Comparison of ENCODE assay signal across 10 cellular contexts in genomic region chr19:55172741-55173140, GRCh38. TPM values are rescaled to one million over a fixed set of nuclear protein-coding genes. Genes with fewer than 3 reads are reported as not detected.
DNase-seq lines count a peak whose midpoint lies in the region; ATAC-seq, FAIRE-seq and TF ChIP-seq lines count a peak whose summit lies in the region.
"Had no signal": no experiment of that assay in that cellular context is flagged by ENCODE, and none has a peak within 500 bp of the region (broad histone marks: within the 10 kb centered on the region; RNA-seq: fewer than 3 reads in every experiment).

No MANE protein-coding gene starts in this region.

- CTCF ChIA-PET in mammary epithelial cell (lab: Charles Lee; ENCODE audit: low non-redundant PET): no interaction called here

- no peak overlapping the region for H3K4ac ChIP-seq in mesendoderm (ENCODE audit: low read depth, low read length)

- peaks cover 31% of the 10 kb centered on the region for H3K4me1 ChIP-seq in BLaER1
- peaks cover 9% of the 10 kb centered on the region; the same call in 1 of the 2 replicates for H3K4me1 ChIP-seq in HUES48 (ENCODE audit: control insufficient read depth, insufficient read depth, low read length)
- H3K4me1 ChIP-seq in mammary epithelial cell (ENCODE audit: insufficient read depth, low read length): peaks cover 15% of the 10 kb centered on the region
- H3K4me1 ChIP-seq in mesendoderm (ENCODE audit: control insufficient read depth, low read depth, low read length): no peaks in the 10 kb centered on the region
- no peaks in the 10 kb centered on the region for H3K4me1 ChIP-seq in pancreas

- H3K27me3 ChIP-seq in BLaER1 (peaks cover 46% of the 10 kb centered on the region), HUES48 (ENCODE audit: control insufficient read depth, insufficient read depth, low read length) (peaks cover 63% of the 10 kb centered on the region), mammary epithelial cell (ENCODE audit: insufficient read depth, low read length) (no peaks in the 10 kb centered on the region), mesendoderm (ENCODE audit: insufficient read depth, low read length, poor library complexity) (peaks cover 6% of the 10 kb centered on the region), pancreas (peaks cover 0 to 35% (median 7%) of the 10 kb centered on the region in 4 donors)

- H4K8ac ChIP-seq in mesendoderm (ENCODE audit: low read depth, low read length): no peak overlapping the region

- FAIRE-seq in pancreas (lab: Jason Lieb, UNC): no peak
- FAIRE-seq: endometrium had no signal

- no peak for TF ChIP-seq CTCF in mammary epithelial cell (conservative IDR thresholded peaks at IDR 0.05 in 1 of 2, IDR thresholded peaks at IDR 0.05 in 1 of 2; ENCODE audit: extremely low read depth in 1 of 2, insufficient read depth in 1 of 2, low read depth in 1 of 2, low read length in 2 of 2)
- no peak for TF ChIP-seq CTCF in pancreas (IDR thresholded peaks at IDR 0.05)

- H2BK15ac ChIP-seq in mesendoderm (replicated peaks; ENCODE audit: low read depth): no peak overlapping the region

- no peak overlapping the region for H2BK5ac ChIP-seq in mesendoderm (ENCODE audit: low read length)

- H3K79me2 ChIP-seq in mammary epithelial cell (ENCODE audit: insufficient read depth, low read length) (no peaks in the 10 kb centered on the region), mesendoderm (ENCODE audit: control insufficient read depth, insufficient read depth, low read length) (no peaks in the 10 kb centered on the region)

- no peak overlapping the region for H2AK5ac ChIP-seq in mesendoderm (ENCODE audit: low read length)

- H3K27ac ChIP-seq in BLaER1 (no peak overlapping the region), HUES48 (ENCODE audit: low read depth, low read length) (no peak overlapping the region), mammary epithelial cell (ENCODE audit: insufficient read depth, low read depth, low read length) (no peak overlapping the region), mesendoderm (ENCODE audit: low read depth, low read length) (no peak overlapping the region), pancreas (no peak overlapping the region)

- no peaks in the 10 kb centered on the region for H3K36me3 ChIP-seq in BLaER1
- no peaks in the 10 kb centered on the region for H3K36me3 ChIP-seq in HUES48 (ENCODE audit: control insufficient read depth, insufficient read depth, low read length)
- no peaks in the 10 kb centered on the region for H3K36me3 ChIP-seq in mammary epithelial cell (ENCODE audit: insufficient read depth, low read length)
- no peaks in the 10 kb centered on the region for H3K36me3 ChIP-seq in mesendoderm (ENCODE audit: control insufficient read depth, insufficient read depth, low read length)
- H3K36me3 ChIP-seq in pancreas: no peaks in the 10 kb centered on the region

- peak overlapping the region; percentile 90 for H3K56ac ChIP-seq in mesendoderm (ENCODE audit: low read length)

- no peak overlapping the region for H2BK120ac ChIP-seq in mesendoderm (ENCODE audit: low read depth, low read length)

- H4K20me1 ChIP-seq in BLaER1: no peaks in the 10 kb centered on the region
- no peaks in the 10 kb centered on the region for H4K20me1 ChIP-seq in mammary epithelial cell (ENCODE audit: insufficient read depth, low read length)

- 4% methylated on average over 10 of the region's 12 CpGs for WGBS in mammary epithelial cell (ENCODE audit: low coverage, missing lambda C conversion rate)
- WGBS in mesendoderm (ENCODE audit: extremely low coverage, insufficient coverage, low lambda C conversion rate): no CpG with 5 or more reads among the region's 12 CpGs
- 11 to 13% methylated on average over 12 of the region's 12 CpGs for WGBS in pancreas, 2 donors

- peak overlapping the region; percentile 83 for H3K4me2 ChIP-seq in BLaER1
- peak overlapping the region; percentile 95 for H3K4me2 ChIP-seq in mammary epithelial cell (ENCODE audit: insufficient read depth, low read depth, low read length)
- H3K4me2 ChIP-seq in mesendoderm (ENCODE audit: low read length): peak overlapping the region; percentile 91

- H3K9ac ChIP-seq in BLaER1 (no peak overlapping the region), HUES48 (ENCODE audit: low read depth, low read length) (no peak overlapping the region), mammary epithelial cell (ENCODE audit: insufficient read depth, low read length) (no peak overlapping the region), mesendoderm (ENCODE audit: low read length) (peak overlapping the region; percentile 48)

- in situ Hi-C loops in mammary epithelial cell (cut with MboI; ENCODE audit: low sequenced_read_pairs in 2 of 2): no loop called here

- DNase-seq in mammary epithelial cell (peak; percentile 36), mesendoderm (no peak), NCI-H1930 (lab: John Stamatoyannopoulos, UW) (no peak), NCI-H1092 (lab: John Stamatoyannopoulos, UW) (no peak), pancreas (no peak)
- DNase-seq: NCI-H1694 had no signal

- no TSS peak for BruUV-seq in mammary epithelial cell (replicated peaks; lab: Mats Ljungman, UMichigan)

- intact Hi-C loops in mammary epithelial cell (cut with micrococcal nuclease): loop anchor here (1.0 to 10.0 kb wide), 2 partner anchors 87 to 978 kb away; partner anchors contain the start of genes PPP6R1 and TSEN34
- intact Hi-C loops in pancreas (cut with DNase I): no loop called here

- H3K4me3 ChIP-seq in BLaER1: peak overlapping the region; percentile 73
- peak overlapping the region; percentile 72 for H3K4me3 ChIP-seq in HUES48 (ENCODE audit: low read depth, low read length)
- peak overlapping the region; percentile 56 to 69 (median 59) for H3K4me3 ChIP-seq in mammary epithelial cell (replicated peaks in 1 of 3; ENCODE audit: insufficient read depth in 1 of 3, low read depth in 2 of 3, low read length in 3 of 3)
- no peak overlapping the region for H3K4me3 ChIP-seq in mesendoderm (ENCODE audit: low read length)
- no peak overlapping the region for H3K4me3 ChIP-seq in pancreas

- no peak for ATAC-seq in GM19035 (IDR thresholded peaks at IDR 0.05; ENCODE audit: unreplicated experiment)
- ATAC-seq in pancreas: no peak

- no peak overlapping the region for H4K5ac ChIP-seq in mesendoderm (ENCODE audit: low read length)

- H3K79me1 ChIP-seq in mesendoderm (ENCODE audit: low read length): no peaks in the 10 kb centered on the region

- H3K18ac ChIP-seq in mesendoderm (ENCODE audit: low read length): no peak overlapping the region

- H3K23ac ChIP-seq in mesendoderm (ENCODE audit: low read length): no peak overlapping the region

- H3K9me3 ChIP-seq in BLaER1: peaks cover 5% of the 10 kb centered on the region; the same call in 1 of the 2 replicates
- H3K9me3 ChIP-seq in HUES48 (ENCODE audit: control insufficient read depth, insufficient read depth, low read length): no peaks in the 10 kb centered on the region
- H3K9me3 ChIP-seq in mammary epithelial cell (replicated peaks; ENCODE audit: insufficient read depth, low read length): no peaks in the 10 kb centered on the region
- no peaks in the 10 kb centered on the region for H3K9me3 ChIP-seq in pancreas

- peak overlapping the region; percentile 95 for H2AFZ ChIP-seq in mammary epithelial cell (ENCODE audit: low read depth, low read length)

- dilution Hi-C loops in mammary epithelial cell (cut with HindIII; ENCODE audit: low sequenced_read_pairs): loop anchor here (5.0 to 10.0 kb wide), 9 partner anchors 45 to 450 kb away; partner anchors contain the start of genes PPP1R12C, ZNF628 and ZNF784

RNA-seq across cellular contexts. Expression of gene DNAAF3, which starts 6.3 kb away (rescaled TPM):
- 1 to 10 TPM; 1.5 to 2.2 TPM for total RNA-seq in mammary epithelial cell
- 1.3 TPM for polyA plus RNA-seq in mammary epithelial cell
- polyA minus RNA-seq in mammary epithelial cell: not detected
- polyA plus RNA-seq in mesendoderm (2013, experiment 1 of 2): 1.4 TPM
- 1.1 TPM for polyA plus RNA-seq in mesendoderm (2013, experiment 2 of 2)
- total RNA-seq in pancreas: 1 to 10 TPM; 1.2 to 3.2 (median 2.5) TPM
- 1 to 10 TPM; 3.0 to 3.3 TPM for polyA plus RNA-seq in pancreas

RNA-seq across cellular contexts. Expression of gene SYT5, which starts 7.3 kb away (rescaled TPM):
- 1 to 10 TPM in 1 of 2 donors, under 1 TPM in 1; 0.33 to 1.1 TPM for total RNA-seq in mammary epithelial cell
- polyA plus RNA-seq in mammary epithelial cell: 0.08 TPM
- not detected for polyA minus RNA-seq in mammary epithelial cell
- 0.53 TPM for polyA plus RNA-seq in mesendoderm (2013, experiment 1 of 2)
- polyA plus RNA-seq in mesendoderm (2013, experiment 2 of 2): 0.24 TPM
- 1 to 10 TPM in 5 of 6 donors, under 1 TPM in 1; 0.88 to 3.7 (median 1.7) TPM for total RNA-seq in pancreas
- polyA plus RNA-seq in pancreas: 10 to 100 TPM; 10.6 to 41.1 TPM

RNA-seq across cellular contexts. Expression of gene TNNI3, which starts 15.2 kb away (rescaled TPM):
- total RNA-seq in mammary epithelial cell (1 to 10 TPM in 1 of 2 donors, not detected in 1; 1.3 TPM), pancreas (1 to 10 TPM in 1 of 6 donors, under 1 TPM in 1, not detected in 4; 0.66 to 4.1 TPM)
- polyA plus RNA-seq in mammary epithelial cell (0.22 TPM), pancreas (1 to 10 TPM; 2.2 to 2.9 TPM)
- not detected for polyA minus RNA-seq in mammary epithelial cell
- 4.3 TPM for polyA plus RNA-seq in mesendoderm (2013, experiment 1 of 2)
- 4.0 TPM for polyA plus RNA-seq in mesendoderm (2013, experiment 2 of 2)

RNA-seq across cellular contexts. Expression of gene TNNT1, which starts 23.7 kb away (rescaled TPM):
- total RNA-seq in mammary epithelial cell (10 to 100 TPM; 16.5 to 85.2 TPM), pancreas (under 1 TPM in 1 of 6 donors, not detected in 5; 0.54 TPM)
- polyA plus RNA-seq in mammary epithelial cell (21.5 TPM), pancreas (1 to 10 TPM in 1 of 2 donors, not detected in 1; 4.0 TPM)
- polyA minus RNA-seq in mammary epithelial cell: 24.5 TPM
- polyA plus RNA-seq in mesendoderm (2013, experiment 1 of 2): 35.9 TPM
- 40.3 TPM for polyA plus RNA-seq in mesendoderm (2013, experiment 2 of 2)

RNA-seq across cellular contexts. Expression of gene PTPRH, which starts 36.6 kb away (rescaled TPM):
- total RNA-seq in mammary epithelial cell (under 1 TPM in 1 of 2 donors, not detected in 1; 0.38 TPM), pancreas (10 to 100 TPM in 2 of 6 donors, 1 to 10 TPM in 4; 5.1 to 15.3 (median 8.8) TPM)
- polyA plus RNA-seq in mammary epithelial cell (0.12 TPM), pancreas (1 to 10 TPM; 5.8 to 8.0 TPM)
- polyA minus RNA-seq in mammary epithelial cell: not detected
- 0.15 TPM for polyA plus RNA-seq in mesendoderm (2013, experiment 1 of 2)
- 0.22 TPM for polyA plus RNA-seq in mesendoderm (2013, experiment 2 of 2)

Comparison
In these comparisons a context has a peak if more than half of its experiments do, and no peak if none do; other contexts are left out.
1. H3K4me3 ChIP-seq: peak in BLaER1 (single experiment), HUES48 (single experiment) and mammary epithelial cell (3 of 3); none in mesendoderm (single experiment) and pancreas (0 of 4).
2. Peak in every context shown above with its lines, with median percentiles within 50 percentile points of each other: H3K4me2 ChIP-seq.